10 cellular contexts compared by ENCODE assay signal in genomic region chr13:20230913-20231838, GRCh38. TPM values are rescaled to one million over a fixed set of nuclear protein-coding genes. Genes with fewer than 3 reads are reported as not detected.
DNase-seq lines count a peak whose midpoint lies in the region; ATAC-seq and TF ChIP-seq lines count a peak whose summit lies in the region.
"Had no signal": no experiment of that assay in that cellular context is flagged by ENCODE, and none has a peak within 500 bp of the region (broad histone marks: within the 10 kb centered on the region; RNA-seq: fewer than 3 reads in every experiment).

No MANE protein-coding gene starts in this region.

- H3K9me3 ChIP-seq in heart right ventricle (no peaks in the 10 kb centered on the region), mucosa of stomach (ENCODE audit: control insufficient read depth, low read length) (no peaks in the 10 kb centered on the region), upper lobe of left lung (no peaks in the 10 kb centered on the region)

- no peak for ATAC-seq in heart right ventricle
- no peak for ATAC-seq in left cardiac atrium
- peak in 1 of 2 donors; percentile 23 for ATAC-seq in upper lobe of left lung (ENCODE audit: low FRiP score in 2 of 2)
- no peak for ATAC-seq in HG03457 (IDR thresholded peaks at IDR 0.05; ENCODE audit: unreplicated experiment)

- no peak overlapping the region for H3K27ac ChIP-seq in heart right ventricle
- H3K27ac ChIP-seq in caudate nucleus (ENCODE audit: low read depth, low read length), result peak overlapping the region; percentile 67
- H3K27ac ChIP-seq in upper lobe of left lung, result no peak overlapping the region
- H3K27ac ChIP-seq: BLaER1 treated with 17β-estradiol and CSF1 and Interleukin-3, amounts not matched to agents 10 nM and 100 nM had no signal

- in situ Hi-C loops in ACHN (cut with HindIII; ENCODE audit: low pct_ligation_motif_present, low pct_unique_long_range_greater_than_20kb, low sequenced_read_pairs), result no loop called here

- H3K36me3 ChIP-seq in heart right ventricle, result no peaks in the 10 kb centered on the region
- H3K36me3 ChIP-seq in mucosa of stomach (ENCODE audit: control insufficient read depth, insufficient read depth, low read length), result no peaks in the 10 kb centered on the region
- H3K36me3 ChIP-seq in upper lobe of left lung, result no peaks in the 10 kb centered on the region
- H3K36me3 ChIP-seq: BLaER1 treated with 17β-estradiol and CSF1 and Interleukin-3, amounts not matched to agents 10 nM and 100 nM had no signal

- intact Hi-C loops in heart right ventricle (cut with DNase I) (no loop called here), left cardiac atrium (cut with DNase I) (no loop called here)

- TF ChIP-seq EP300 in upper lobe of left lung (IDR thresholded peaks at IDR 0.05), result no peak

- no peak for TF ChIP-seq CTCF in heart right ventricle (IDR thresholded peaks at IDR 0.05)
- TF ChIP-seq CTCF in upper lobe of left lung (IDR thresholded peaks at IDR 0.05), result no peak

- DNase-seq in heart right ventricle, result no peak
- no peak for DNase-seq in left cardiac atrium
- DNase-seq in caudate nucleus (lab: John Stamatoyannopoulos, UW), result peak in 16 of 61 donors; percentile 7 to 57 (median 26)
- peak in 1 of 2 donors; percentile 38 for DNase-seq in upper lobe of left lung
- DNase-seq in NCI-H2227 (lab: John Stamatoyannopoulos, UW; ENCODE audit: unreplicated experiment), result no peak
- DNase-seq in ACHN, result no peak

- H3K4me3 ChIP-seq in heart right ventricle (peak overlapping the region in 8 of 10 donors; percentile 21 to 50 (median 38)), mucosa of stomach (ENCODE audit: low read length) (no peak overlapping the region), upper lobe of left lung (peak overlapping the region in 3 of 4 donors; percentile 34 to 43 (median 40))

- TF ChIP-seq POLR2A in upper lobe of left lung (IDR thresholded peaks at IDR 0.05), result no peak

- H3K4me1 ChIP-seq in heart right ventricle (peaks cover 0 to 14% (median 8%) of the 10 kb centered on the region in 9 donors), mucosa of stomach (ENCODE audit: control insufficient read depth, insufficient read depth, low read length) (no peaks in the 10 kb centered on the region), upper lobe of left lung (peaks cover 9 to 13% (median 12%) of the 10 kb centered on the region in 4 donors)

- WGBS in heart right ventricle, 2 donors, result 30 to 36% methylated on average over 30 of the region's 30 CpGs
- WGBS in upper lobe of left lung, 2 donors, result 22 to 44% methylated on average over 18 to 30 of the region's 30 CpGs

- peak overlapping the region; percentile 39 for H3K9ac ChIP-seq in mucosa of stomach (ENCODE audit: low read length)
- H3K9ac ChIP-seq: BLaER1 treated with 17β-estradiol and CSF1 and Interleukin-3, amounts not matched to agents 10 nM and 100 nM had no signal

- H3K27me3 ChIP-seq in heart right ventricle (peaks cover 13 to 73% (median 48%) of the 10 kb centered on the region in 7 donors), mucosa of stomach (ENCODE audit: control insufficient read depth, insufficient read depth, low read length) (peaks cover 22% of the 10 kb centered on the region), upper lobe of left lung (peaks cover 0 to 22% (median 8%) of the 10 kb centered on the region in 4 donors)

RNA-seq across cellular contexts. Expression of gene GJB6, which starts 0.9 kb away (rescaled TPM):
- under 1 TPM in 1 of 10 donors, not detected in 9; 0.61 TPM for total RNA-seq in heart right ventricle
- polyA plus RNA-seq in heart right ventricle, result under 1 TPM in 1 of 2 donors, not detected in 1; 0.06 TPM
- total RNA-seq in left cardiac atrium, result not detected
- total RNA-seq in upper lobe of left lung, result not detected
- total RNA-seq: M059J had no signal

RNA-seq across cellular contexts. Expression of gene GJB2, which starts 38.4 kb away (rescaled TPM):
- under 1 TPM in 9 of 10 donors, not detected in 1; 0.09 to 0.44 (median 0.21) TPM for total RNA-seq in heart right ventricle
- polyA plus RNA-seq in heart right ventricle, result under 1 TPM; 0.29 to 0.90 TPM
- total RNA-seq in left cardiac atrium, result under 1 TPM in 1 of 2 donors, not detected in 1; 0.27 TPM
- total RNA-seq in upper lobe of left lung, result 1 to 10 TPM in 2 of 6 donors, under 1 TPM in 3, not detected in 1; 0.31 to 1.5 (median 0.76) TPM
